Comparison of ENCODE assay signal across 26 cellular contexts in genomic region chr6:120557554-120557953, GRCh38.
"Had no signal": no experiment of that assay in that cellular context is flagged by ENCODE, and none has a peak within 500 bp of the region (broad histone marks: within the 10 kb centered on the region; RNA-seq: fewer than 3 reads in every experiment).

No MANE protein-coding gene starts in this region.

- H3K36me3 ChIP-seq: stomach, suprapubic skin, thoracic aorta, thyroid gland, tibial artery, tibial nerve, transverse colon, upper lobe of left lung, upper lobe of right lung, uterus, vagina had no signal

- H3K4me1 ChIP-seq: stomach, suprapubic skin, testis, thyroid gland, tibial artery, tibial nerve, upper lobe of left lung, upper lobe of right lung, uterus, vagina had no signal

- H3K4me3 ChIP-seq: stomach, suprapubic skin, testis, thoracic aorta, thyroid gland, tibial artery, tibial nerve, transverse colon, upper lobe of left lung, upper lobe of right lung, uterus, vagina had no signal

- H3K9me3 ChIP-seq: stomach, suprapubic skin, testis, thoracic aorta, thyroid gland, tibial artery, tibial nerve, transverse colon, upper lobe of left lung, upper lobe of right lung, uterus, vagina had no signal

- DNase-seq: stimulated activated CD4-positive, alpha-beta T cell treated with anti-CD3 and anti-CD28 coated beads, Interleukin-2, amount 100 ng/mL, for 48 hours; stimulated activated CD4-positive, alpha-beta T cell treated with anti-CD3 and anti-CD28 coated beads, Interleukin-4, amount 100 ng/mL, for 1 hour; stimulated activated CD4-positive, alpha-beta T cell treated with anti-CD3 and anti-CD28 coated beads, Interleukin-4, amount 100 ng/mL, for 24 hours; stimulated activated CD4-positive, alpha-beta T cell treated with anti-CD3 and anti-CD28 coated beads, Interleukin-4, amount 100 ng/mL, for 4 hours; stimulated activated CD8-positive, alpha-beta memory T cell treated with anti-CD3 and anti-CD28 coated beads, Interleukin-4, amount 100 ng/mL, for 48 hours; stimulated activated naive B cell treated with anti-CD40 and anti-IgM and Interleukin-4, amounts not matched to agents 10 μg/mL and 1 μg/mL and 100 μg/mL, for 72 hours; stimulated activated naive CD4-positive, alpha-beta T cell; stimulated activated naive CD4-positive, alpha-beta T cell treated with Interleukin-2 at 50 U/mL for 16 hours; stimulated activated naive CD8-positive, alpha-beta T cell treated with anti-CD3 and anti-CD28 coated beads, Interleukin-15, amount 100 ng/mL, for 72 hours; stimulated activated naive CD8-positive, alpha-beta T cell treated with anti-CD3 and anti-CD28 coated beads, Interleukin-15, Interleukin-2, amounts not matched to agents 100 U/mL and 50 U/mL, for 24 hours; stomach; substantia nigra; testis; thyroid gland; tibial artery; transverse colon; trophoblast cell; upper lobe of left lung; upper lobe of right lung; uterus had no signal

- ATAC-seq: stimulated activated effector memory CD8-positive, alpha-beta T cell treated with anti-CD3 and anti-CD28 coated beads, Interleukin-12 subunit alpha, Interleukin-12 subunit beta, amount 100 ng/mL, for 72 hours; stimulated activated memory B cell treated with anti-CD40 and anti-IgM and Interleukin-4, amounts not matched to agents 10 μg/mL and 1 μg/mL and 100 μg/mL, for 72 hours; stimulated activated naive B cell treated with anti-CD40 and anti-IgM and Interleukin-4, amounts not matched to agents 10 μg/mL and 1 μg/mL and 100 μg/mL, for 72 hours; stimulated activated naive CD8-positive, alpha-beta T cell treated with anti-CD3 and anti-CD28 coated beads, Interleukin-15, amount 100 ng/mL, for 72 hours; stimulated activated naive CD8-positive, alpha-beta T cell treated with anti-CD3 and anti-CD28 coated beads, Interleukin-15, Interleukin-2, amounts not matched to agents 100 U/mL and 50 U/mL, for 24 hours; upper lobe of right lung had no signal
